Comparison of ENCODE assay signal across 28 cellular contexts in genomic region chr2:185796758-185797157, GRCh38.
DNase-seq lines count a peak whose midpoint lies in the region; ATAC-seq and TF ChIP-seq lines count a peak whose summit lies in the region.
"Had no signal": no experiment of that assay in that cellular context is flagged by ENCODE, and none has a peak within 500 bp of the region (broad histone marks: within the 10 kb centered on the region; RNA-seq: fewer than 3 reads in every experiment).

No MANE protein-coding gene starts in this region.

- no peak overlapping the region for H3K9ac ChIP-seq in KMS-11

- peaks cover 54% of the 10 kb centered on the region for H3K4me1 ChIP-seq in KMS-11 (ENCODE audit: low read depth, poor library complexity, severe bottlenecking)
- H3K4me1 ChIP-seq: left lung, SJSA1 had no signal

- H2AFZ ChIP-seq in KMS-11 (ENCODE audit: low read depth) = no peak overlapping the region

- no peak for TF ChIP-seq CTCF in KMS-11 (conservative IDR thresholded peaks at IDR 0.05; ENCODE audit: low read depth, low read length)

- H3K27ac ChIP-seq in KMS-11 = peak overlapping the region; percentile 42
- H3K27ac ChIP-seq: brain microvascular endothelial cell, left lung, ovary, SJSA1 had no signal

- DNase-seq in NCI-H2196 (lab: John Stamatoyannopoulos, UW; ENCODE audit: unreplicated experiment) (no peak), midbrain (lab: John Stamatoyannopoulos, UW) (no peak), medulla oblongata (ENCODE audit: extremely low spot score) (no peak)
- DNase-seq: activated CD4-positive, alpha-beta T cell treated with anti-CD3 and anti-CD28 coated beads, Interleukin-2, amount 50 U/mL, for 48 hours; activated naive CD4-positive, alpha-beta T cell treated with Interleukin-2 at 50 U/mL for 16 hours; brain microvascular endothelial cell; CD8-positive, alpha-beta T cell; cerebellar nuclear complex; dermis blood vessel endothelial cell; HCEC 1CT; head of caudate nucleus; left lung; mesenchymal stem cell; MV-4-11; NCI-H1436; NCI-H2081 treated with DMSO at 0.1 percent for 48 hours; NCI-H345; NCI-H748 treated with DMSO at 0.1 percent for 48 hours; ovary; RPMI8226; stimulated activated CD4-positive, alpha-beta T cell treated with anti-CD3 and anti-CD28 coated beads, Interleukin-4, amount 100 ng/mL, for 4 hours had no signal

- peak overlapping the region; percentile 64 for H3K4me2 ChIP-seq in KMS-11

- peak; percentile 80 for ATAC-seq in GM18502 (IDR thresholded peaks at IDR 0.05; ENCODE audit: poor library complexity, unreplicated experiment)
- peak; percentile 71 for ATAC-seq in GM19463 (IDR thresholded peaks at IDR 0.05; ENCODE audit: unreplicated experiment)
- ATAC-seq in HG02884 (IDR thresholded peaks at IDR 0.05; ENCODE audit: unreplicated experiment) = peak; percentile 70
- ATAC-seq in HG03457 (IDR thresholded peaks at IDR 0.05; ENCODE audit: unreplicated experiment) = no peak
- ATAC-seq: CD8-positive, alpha-beta T cell; esophagus mucosa; left lung had no signal

- no peaks in the 10 kb centered on the region for H3K79me2 ChIP-seq in KMS-11 (ENCODE audit: insufficient read depth, low read depth)

- H3K27me3 ChIP-seq in KMS-11 (ENCODE audit: insufficient read depth, low read depth) = no peaks in the 10 kb centered on the region
- H3K27me3 ChIP-seq: brain microvascular endothelial cell, left lung, ovary, SJSA1 had no signal

- H4K20me1 ChIP-seq in KMS-11 (ENCODE audit: insufficient read depth) = no peaks in the 10 kb centered on the region

- H3K36me3 ChIP-seq in KMS-11 (ENCODE audit: insufficient read depth) = no peaks in the 10 kb centered on the region
- H3K36me3 ChIP-seq: brain microvascular endothelial cell, left lung, ovary, SJSA1 had no signal

- H3K4me3 ChIP-seq in KMS-11 (IDR thresholded peaks at IDR 0.05; ENCODE audit: insufficient read depth, low read depth, low read length) = peak overlapping the region; percentile 77
- H3K4me3 ChIP-seq: left lung, ovary, SJSA1 had no signal
